ENCODE assay signal across 18 cellular contexts in the genomic region with DNA sequence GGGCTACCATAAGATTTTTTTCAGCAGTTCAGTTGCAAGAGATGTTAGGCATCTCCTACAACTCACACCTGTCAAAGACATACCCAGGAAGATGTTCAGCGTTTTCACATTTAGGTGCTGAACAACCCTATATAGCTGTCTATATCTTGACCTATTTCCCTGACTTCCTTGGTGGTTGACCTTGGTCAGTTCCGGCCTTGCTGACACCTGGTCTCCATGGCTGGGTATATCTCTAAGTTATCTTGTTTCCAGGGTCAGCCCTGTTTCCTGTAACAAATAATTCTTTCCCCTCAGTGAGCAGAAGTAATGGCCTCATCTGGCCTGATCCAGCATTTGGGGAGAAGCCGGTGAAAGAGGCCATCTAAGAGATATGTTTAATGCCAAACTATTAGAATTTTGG. TPM values are rescaled to one million over a fixed set of nuclear protein-coding genes. Genes with fewer than 3 reads are reported as not detected.
A peak's percentile ranks its signal among the peaks of the same experiment; 100 is the strongest.
DNase-seq lines count a peak whose midpoint lies in the region; ATAC-seq and TF ChIP-seq lines count a peak whose summit lies in the region.
"Had no signal": no experiment of that assay in that cellular context is flagged by ENCODE, and none has a peak within 500 bp of the region (broad histone marks: within the 10 kb centered on the region; RNA-seq: fewer than 3 reads in every experiment).

No MANE protein-coding gene starts in this region.

- no peak overlapping the region for H3K4me3 ChIP-seq in CD4-positive, alpha-beta memory T cell (ENCODE audit: low read length in 2 of 2)
- peak overlapping the region; percentile 97 for H3K4me3 ChIP-seq in OCI-LY1 (ENCODE audit: low read depth, low read length, poor library complexity, severe bottlenecking)
- no peak overlapping the region for H3K4me3 ChIP-seq in smooth muscle cell
- no peak overlapping the region for H3K4me3 ChIP-seq in adrenal gland
- H3K4me3 ChIP-seq: neural progenitor cell, testis had no signal

- no peaks in the 10 kb centered on the region for H3K27me3 Mint-ChIP-seq in CD4-positive, alpha-beta memory T cell

- CTCF ChIA-PET in CD4-positive, alpha-beta memory T cell (lab: Charles Lee; ENCODE audit: partially characterized antibody) = no interaction called here

- H3K4me2 ChIP-seq in OCI-LY1 (ENCODE audit: low read length) (peak overlapping the region; percentile 85), smooth muscle cell (no peak overlapping the region)
- H3K4me2 ChIP-seq: neural progenitor cell had no signal

- intact Hi-C loops in CD4-positive, alpha-beta memory T cell (cut with micrococcal nuclease) = no loop called here
- intact Hi-C loops in adrenal gland (cut with DNase I) = no loop called here

- H3K9ac ChIP-seq in OCI-LY1 (ENCODE audit: low read length) (peak overlapping the region; percentile 91), smooth muscle cell (ENCODE audit: low read depth) (no peak overlapping the region)
- H3K9ac ChIP-seq: neural progenitor cell had no signal

- peaks cover 10% of the 10 kb centered on the region for H3K36me3 ChIP-seq in CD4-positive, alpha-beta memory T cell (ENCODE audit: insufficient read depth, low read length)
- peaks cover 26% of the 10 kb centered on the region for H3K36me3 ChIP-seq in OCI-LY1 (ENCODE audit: insufficient read depth, low read length)
- H3K36me3 ChIP-seq in smooth muscle cell (ENCODE audit: low read depth) = no peaks in the 10 kb centered on the region
- peaks cover 0 to 10% of the 10 kb centered on the region in 2 donors for H3K36me3 ChIP-seq in adrenal gland (replicated peaks in 1 of 2)
- H3K36me3 ChIP-seq: neural progenitor cell had no signal

- no peak for TF ChIP-seq POLR2A in adrenal gland (IDR thresholded peaks at IDR 0.05)

- no peaks in the 10 kb centered on the region for H3K9me3 ChIP-seq in CD4-positive, alpha-beta memory T cell (ENCODE audit: control insufficient read depth in 1 of 2, low read length in 2 of 2)
- H3K9me3 ChIP-seq in OCI-LY1 (ENCODE audit: low read length) = no peaks in the 10 kb centered on the region
- no peaks in the 10 kb centered on the region for H3K9me3 ChIP-seq in smooth muscle cell (replicated peaks; ENCODE audit: low read depth)
- no peaks in the 10 kb centered on the region for H3K9me3 ChIP-seq in adrenal gland (replicated peaks in 1 of 3)
- H3K9me3 ChIP-seq: testis had no signal

- TF ChIP-seq CTCF in OCI-LY1 (IDR thresholded peaks at IDR 0.05; ENCODE audit: low read length) (no peak), foreskin keratinocyte (conservative IDR thresholded peaks at IDR 0.05) (no peak), smooth muscle cell (IDR thresholded peaks at IDR 0.05; ENCODE audit: borderline replicate concordance, insufficient read depth, poor library complexity, severe bottlenecking) (no peak), adrenal gland (IDR thresholded peaks at IDR 0.05) (no peak)

- peaks cover 28 to 67% (median 40%) of the 10 kb centered on the region in 4 donors for H3K4me1 Mint-ChIP-seq in CD4-positive, alpha-beta memory T cell

- H3K27me3 ChIP-seq in CD4-positive, alpha-beta memory T cell (ENCODE audit: insufficient read depth, low read length) = no peaks in the 10 kb centered on the region
- H3K27me3 ChIP-seq in OCI-LY1 (ENCODE audit: insufficient read depth, low read length) = no peaks in the 10 kb centered on the region
- H3K27me3 ChIP-seq in foreskin keratinocyte = no peaks in the 10 kb centered on the region
- H3K27me3 ChIP-seq in smooth muscle cell (ENCODE audit: low read depth) = no peaks in the 10 kb centered on the region
- H3K27me3 ChIP-seq in adrenal gland = no peaks in the 10 kb centered on the region
- H3K27me3 ChIP-seq: testis had no signal

- peaks cover 27% of the 10 kb centered on the region for H3K4me1 ChIP-seq in CD4-positive, alpha-beta memory T cell (ENCODE audit: insufficient read depth, low read length)
- peaks cover 73% of the 10 kb centered on the region for H3K4me1 ChIP-seq in OCI-LY1 (ENCODE audit: insufficient read depth, low read length, severe bottlenecking)
- peaks cover 19% of the 10 kb centered on the region for H3K4me1 ChIP-seq in foreskin keratinocyte
- H3K4me1 ChIP-seq in smooth muscle cell (ENCODE audit: low read depth) = peaks cover 23% of the 10 kb centered on the region
- H3K4me1 ChIP-seq in adrenal gland (replicated peaks in 1 of 2) = peaks cover 11 to 20% of the 10 kb centered on the region in 2 donors

- no peak overlapping the region for H2AFZ ChIP-seq in OCI-LY1 (ENCODE audit: low read length)
- no peak overlapping the region for H2AFZ ChIP-seq in smooth muscle cell (ENCODE audit: low read depth)
- H2AFZ ChIP-seq: neural progenitor cell had no signal

- peaks cover 15 to 25% of the 10 kb centered on the region in 2 donors for H3K36me3 Mint-ChIP-seq in CD4-positive, alpha-beta memory T cell

- POLR2A ChIA-PET in CD4-positive, alpha-beta memory T cell (lab: Charles Lee; ENCODE audit: partially characterized antibody) = no interaction called here

- peak overlapping the region in 1 of 8 donors; percentile 90 for H3K4me3 Mint-ChIP-seq in CD4-positive, alpha-beta memory T cell

- DNase-seq in CD4-positive, alpha-beta memory T cell = no peak
- no peak for DNase-seq in foreskin keratinocyte
- DNase-seq in smooth muscle cell (lab: John Stamatoyannopoulos, UW; ENCODE audit: unreplicated experiment) = no peak
- DNase-seq in LoVo (ENCODE audit: low spot score) = no peak
- DNase-seq in EL = no peak
- no peak for DNase-seq in activated gamma-delta T cell treated with Interleukin-2 at 50 U/mL for 16 hours
- no peak for DNase-seq in adrenal gland
- DNase-seq: activated CD4-positive, alpha-beta T cell treated with anti-CD3 and anti-CD28 coated beads, Interleukin-2, amount 50 U/mL, for 4 hours; foreskin melanocyte; kidney glomerular epithelial cell; MV-4-11; NCI-H2029 treated with DMSO at 0.1 percent for 48 hours; NCI-H524 treated with DMSO at 0.1 percent for 48 hours; Right ventricle myocardium superior; testis had no signal

- peaks cover 38% of the 10 kb centered on the region for H3K79me2 ChIP-seq in OCI-LY1 (ENCODE audit: insufficient read depth, low read length)
- H3K79me2 ChIP-seq in smooth muscle cell (ENCODE audit: low read depth) = peaks cover 14% of the 10 kb centered on the region

- ATAC-seq in foreskin keratinocyte = no peak
- ATAC-seq: activated naive CD4-positive, alpha-beta T cell treated with anti-CD3 and anti-CD28 coated beads, Interleukin-2, amount 50 U/mL, for 72 hours had no signal

- WGBS in smooth muscle cell (ENCODE audit: low lambda C conversion rate) = 99% methylated on average over 3 of the region's 3 CpGs
- WGBS in adrenal gland, 4 donors = 60 to 79% (median 71%) methylated on average over 3 of the region's 3 CpGs

- H4K20me1 ChIP-seq in OCI-LY1 (ENCODE audit: insufficient read depth, low read length) (no peaks in the 10 kb centered on the region), smooth muscle cell (ENCODE audit: low read depth) (peaks cover 25% of the 10 kb centered on the region)

- no peak overlapping the region for H3K27ac ChIP-seq in CD4-positive, alpha-beta memory T cell (ENCODE audit: low read depth, low read length)
- H3K27ac ChIP-seq in OCI-LY1 (ENCODE audit: low read depth, low read length, poor library complexity, severe bottlenecking) = peak overlapping the region; percentile 100
- H3K27ac ChIP-seq in foreskin keratinocyte = peak overlapping the region; percentile 44
- H3K27ac ChIP-seq in smooth muscle cell (ENCODE audit: low read depth) = peak overlapping the region; percentile 29
- H3K27ac ChIP-seq in adrenal gland = no peak overlapping the region
- H3K27ac ChIP-seq: neural progenitor cell, testis had no signal

- H3K27ac Mint-ChIP-seq in CD4-positive, alpha-beta memory T cell = peak overlapping the region in 5 of 7 donors; percentile 97 to 100 (median 99)

- peaks cover 0 to 3% (median 0%) of the 10 kb centered on the region in 8 donors for H3K9me3 Mint-ChIP-seq in CD4-positive, alpha-beta memory T cell
- H3K9me3 Mint-ChIP-seq: activated naive CD4-positive, alpha-beta T cell treated with anti-CD3 and anti-CD28 coated beads, Interleukin-2, amount 50 U/mL, for 72 hours; neural progenitor cell had no signal

- no peaks in the 10 kb centered on the region for H3K9me2 ChIP-seq in OCI-LY1 (ENCODE audit: low read depth, low read length)

- H3F3A ChIP-seq in OCI-LY1 (ENCODE audit: insufficient read depth, low read length) (peaks cover 23% of the 10 kb centered on the region), smooth muscle cell (ENCODE audit: low read depth) (peaks cover 5% of the 10 kb centered on the region)

RNA-seq across cellular contexts. Expression of gene BTG2, which starts 2.4 kb away (rescaled TPM):
- 100 to 1,000 TPM; 197 to 201 TPM for total RNA-seq in CD4-positive, alpha-beta memory T cell
- polyA plus RNA-seq in CD4-positive, alpha-beta memory T cell = 100 to 1,000 TPM; 123 to 288 TPM
- total RNA-seq in foreskin keratinocyte = 25.5 and 26.5 TPM in 2 replicates
- polyA plus RNA-seq in foreskin keratinocyte = 15.0 and 19.0 TPM in 2 replicates
- total RNA-seq in smooth muscle cell = 80.0 and 96.1 TPM in 2 replicates
- 93.8 and 101 TPM in 2 replicates for polyA plus RNA-seq in smooth muscle cell
- 100 to 1,000 TPM in 2 of 8 donors, 10 to 100 TPM in 6; 11.4 to 175 (median 52.5) TPM for total RNA-seq in adrenal gland
- polyA plus RNA-seq in adrenal gland = 10 to 100 TPM; 16.6 to 58.8 (median 24.0) TPM

RNA-seq across cellular contexts. Expression of gene FMOD, which starts 48.0 kb away (rescaled TPM):
- total RNA-seq in CD4-positive, alpha-beta memory T cell = not detected
- not detected for polyA plus RNA-seq in CD4-positive, alpha-beta memory T cell
- total RNA-seq in foreskin keratinocyte = 0.28 and 0.54 TPM in 2 replicates
- 0.35 and 0.60 TPM in 2 replicates for polyA plus RNA-seq in foreskin keratinocyte
- 247 and 332 TPM in 2 replicates for total RNA-seq in smooth muscle cell
- 207 and 369 TPM in 2 replicates for polyA plus RNA-seq in smooth muscle cell
- total RNA-seq in adrenal gland = 100 to 1,000 TPM in 1 of 8 donors, 10 to 100 TPM in 7; 12.1 to 231 (median 22.6) TPM
- 10 to 100 TPM; 12.1 to 19.2 (median 17.2) TPM for polyA plus RNA-seq in adrenal gland

Comparison
In these comparisons a context has a peak if more than half of its experiments do, and no peak if none do; other contexts are left out.
1. H3K27ac ChIP-seq: peak in OCI-LY1 (single experiment), foreskin keratinocyte (single experiment) and smooth muscle cell (single experiment); none in CD4-positive, alpha-beta memory T cell (single experiment) and adrenal gland (0 of 5).